In the genomic region with DNA sequence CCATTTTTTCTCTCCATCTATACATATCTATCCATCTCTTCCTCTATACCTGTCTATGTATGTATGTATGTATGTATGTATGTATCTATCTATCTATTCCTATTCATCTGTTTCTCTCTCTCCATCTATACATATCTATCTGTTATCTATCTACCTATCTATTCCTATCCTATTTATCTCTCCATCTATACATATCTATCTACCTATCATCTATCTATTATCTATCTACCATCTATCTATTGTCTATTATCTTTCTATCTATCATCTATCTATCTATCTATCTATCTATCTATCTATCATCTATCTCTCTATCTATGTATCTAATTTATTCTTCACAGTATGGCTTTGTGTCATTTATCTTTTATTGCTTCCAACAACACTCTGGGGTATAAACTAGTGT, we compare ENCODE assay signal across 29 cellular contexts.
"Had no signal": no experiment of that assay in that cellular context is flagged by ENCODE, and none has a peak within 500 bp of the region (broad histone marks: within the 10 kb centered on the region; RNA-seq: fewer than 3 reads in every experiment).

No MANE protein-coding gene starts in this region.

- H3K27ac ChIP-seq: neural progenitor cell, ovary, parathyroid adenoma, psoas muscle, right lobe of liver, sigmoid colon, stomach, thoracic aorta, thyroid gland, tibial nerve, upper lobe of left lung, vagina had no signal

- H3K27me3 ChIP-seq: neural progenitor cell, ovary, right lobe of liver, sigmoid colon, stomach, thyroid gland, tibial nerve, upper lobe of left lung, vagina had no signal

- H3K79me2 ChIP-seq: parathyroid adenoma had no signal

- DNase-seq: natural killer cell; occipital lobe; ovary; posterior cingulate gyrus; psoas muscle; right cardiac atrium; right lobe of liver; sigmoid colon; small intestine; stimulated activated CD4-positive, alpha-beta T cell treated with anti-CD3 and anti-CD28 coated beads, Interleukin-15, amount 100 ng/mL, for 24 hours; stimulated activated CD4-positive, alpha-beta T cell treated with anti-CD3 and anti-CD28 coated beads, Interleukin-2, amount 100 ng/mL, for 24 hours; stimulated activated CD4-positive, alpha-beta T cell treated with anti-CD3 and anti-CD28 coated beads, Interleukin-2, amount 100 ng/mL, for 48 hours; stimulated activated CD4-positive, alpha-beta T cell treated with anti-CD3 and anti-CD28 coated beads, Interleukin-4, amount 100 ng/mL, for 24 hours; stimulated activated naive B cell treated with anti-CD40 and anti-IgM and Interleukin-4, amounts not matched to agents 10 μg/mL and 1 μg/mL and 100 μg/mL, for 72 hours; stimulated activated naive CD4-positive, alpha-beta T cell treated with Interleukin-2 at 50 U/mL for 16 hours; stomach; thyroid gland; trophoblast cell; upper lobe of left lung had no signal

- H3K9ac ChIP-seq: neural progenitor cell, parathyroid adenoma had no signal

- H3K27ac Mint-ChIP-seq: natural killer cell; nephron; neural progenitor cell; progenitor cell of endocrine pancreas; stimulated activated effector memory CD8-positive, alpha-beta T cell treated with anti-CD3 and anti-CD28 coated beads, Interleukin-12 subunit alpha, Interleukin-12 subunit beta, amount 100 ng/mL, for 72 hours; stimulated activated naive B cell treated with anti-CD40 and anti-IgM and Interleukin-4, amounts not matched to agents 10 μg/mL and 1 μg/mL and 100 μg/mL, for 72 hours; stimulated activated naive CD8-positive, alpha-beta T cell treated with anti-CD3 and anti-CD28 coated beads, Interleukin-15, Interleukin-2, amounts not matched to agents 100 ng/mL and 50 ng/mL, for 24 hours had no signal

- H3K4me2 ChIP-seq: neural progenitor cell had no signal

- H3K27me3 Mint-ChIP-seq: stimulated activated naive B cell treated with anti-CD40 and anti-IgM and Interleukin-4, amounts not matched to agents 10 μg/mL and 1 μg/mL and 100 μg/mL, for 72 hours; stimulated activated naive CD8-positive, alpha-beta T cell treated with anti-CD3 and anti-CD28 coated beads, Interleukin-15, Interleukin-2, amounts not matched to agents 100 ng/mL and 50 ng/mL, for 24 hours had no signal

- H3K4me3 ChIP-seq: neural progenitor cell, ovary, psoas muscle, right lobe of liver, sigmoid colon, stomach, thoracic aorta, thyroid gland, tibial nerve, upper lobe of left lung, vagina had no signal

- ATAC-seq: natural killer cell; psoas muscle; right cardiac atrium; right lobe of liver; stimulated activated effector memory CD8-positive, alpha-beta T cell treated with anti-CD3 and anti-CD28 coated beads, Interleukin-12 subunit alpha, Interleukin-12 subunit beta, amount 100 ng/mL, for 72 hours; stimulated activated naive B cell treated with anti-CD40 and anti-IgM and Interleukin-4, amounts not matched to agents 10 μg/mL and 1 μg/mL and 100 μg/mL, for 72 hours had no signal

- H3K4me1 ChIP-seq: neural progenitor cell, parathyroid adenoma, psoas muscle, right lobe of liver, sigmoid colon, stomach, tibial nerve, upper lobe of left lung, vagina had no signal

- H3K4me1 Mint-ChIP-seq: natural killer cell; neural progenitor cell; stimulated activated effector memory CD8-positive, alpha-beta T cell treated with anti-CD3 and anti-CD28 coated beads, Interleukin-12 subunit alpha, Interleukin-12 subunit beta, amount 100 ng/mL, for 72 hours; stimulated activated naive B cell treated with anti-CD40 and anti-IgM and Interleukin-4, amounts not matched to agents 10 μg/mL and 1 μg/mL and 100 μg/mL, for 72 hours had no signal

- H3K9me3 ChIP-seq: ovary, thyroid gland had no signal

- H2AFZ ChIP-seq: neural progenitor cell, parathyroid adenoma had no signal

- FAIRE-seq: small intestine, urothelium cell line had no signal

- H3K36me3 ChIP-seq: neural progenitor cell, ovary, right lobe of liver, sigmoid colon, stomach, thoracic aorta, thyroid gland, tibial nerve, upper lobe of left lung, vagina had no signal

- H3K4me3 Mint-ChIP-seq: natural killer cell; nephron; neural progenitor cell; stimulated activated effector memory CD8-positive, alpha-beta T cell treated with anti-CD3 and anti-CD28 coated beads, Interleukin-12 subunit alpha, Interleukin-12 subunit beta, amount 100 ng/mL, for 72 hours; stimulated activated naive B cell treated with anti-CD40 and anti-IgM and Interleukin-4, amounts not matched to agents 10 μg/mL and 1 μg/mL and 100 μg/mL, for 72 hours; stimulated activated naive CD8-positive, alpha-beta T cell treated with anti-CD3 and anti-CD28 coated beads, Interleukin-15, Interleukin-2, amounts not matched to agents 100 ng/mL and 50 ng/mL, for 24 hours had no signal
